Comparison of ENCODE assay signal across 17 cellular contexts in the genomic region with DNA sequence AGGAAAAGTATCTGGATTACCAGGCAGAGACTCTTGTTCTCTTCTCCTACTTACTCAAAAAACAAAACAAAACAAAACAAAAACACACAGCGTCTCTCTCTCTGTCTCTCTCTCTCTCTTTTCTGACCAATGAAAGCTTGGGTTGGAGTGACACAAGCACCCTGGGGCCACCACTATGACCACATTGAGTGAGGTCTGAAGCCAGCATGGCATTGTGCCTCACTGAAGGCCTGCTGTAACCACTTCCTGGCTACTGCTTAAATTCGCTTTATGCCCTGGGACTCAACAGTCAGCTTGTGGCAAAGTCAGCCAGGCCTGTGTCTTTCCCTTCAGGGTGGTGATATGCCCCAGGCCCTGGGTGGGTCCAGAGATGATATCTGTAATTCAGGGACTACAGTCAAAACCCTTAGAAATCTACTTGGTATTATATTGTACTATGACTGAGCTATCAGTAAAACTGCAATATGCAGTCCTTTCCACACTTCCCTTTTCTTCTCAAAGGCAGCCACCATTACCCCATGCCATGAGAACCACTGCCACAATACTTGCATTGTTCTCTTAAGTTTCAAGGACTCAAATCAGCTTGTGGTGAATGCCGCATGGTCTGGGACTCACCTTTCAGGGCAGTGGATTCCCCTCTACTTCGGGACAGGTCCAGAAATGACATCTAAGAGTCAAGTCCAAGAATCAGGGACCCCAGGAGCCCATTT.
A peak's percentile ranks its signal among the peaks of the same experiment; 100 is the strongest.
DNase-seq lines count a peak whose midpoint lies in the region; ATAC-seq and TF ChIP-seq lines count a peak whose summit lies in the region.
"Had no signal": no experiment of that assay in that cellular context is flagged by ENCODE, and none has a peak within 500 bp of the region (broad histone marks: within the 10 kb centered on the region; RNA-seq: fewer than 3 reads in every experiment).

No MANE protein-coding gene starts in this region.

- no peak overlapping the region for H3K27ac ChIP-seq in RWPE1
- H3K27ac ChIP-seq: GM23248 had no signal

- no peak overlapping the region for H3K4me3 ChIP-seq in NB4 (ENCODE audit: low read depth, low read length)
- H3K4me3 ChIP-seq: GM23248 had no signal

- peak; percentile 60 for ATAC-seq in HG03342 (IDR thresholded peaks at IDR 0.05; ENCODE audit: unreplicated experiment)
- ATAC-seq in GM19397 (IDR thresholded peaks at IDR 0.05; ENCODE audit: unreplicated experiment): no peak
- ATAC-seq in HG02642 (IDR thresholded peaks at IDR 0.05; ENCODE audit: poor library complexity, unreplicated experiment): no peak
- ATAC-seq: HCT116 had no signal

- H3K27ac Mint-ChIP-seq in nephron progenitor cell: peak overlapping the region; percentile 11
- H3K27ac Mint-ChIP-seq in activated T-cell treated with anti-CD3 and anti-CD28 coated beads, Interleukin-2, amount 50 U/mL, for 24 hours: no peak overlapping the region
- H3K27ac Mint-ChIP-seq: B cell; CD4-positive, alpha-beta T cell had no signal

- H3K4me1 Mint-ChIP-seq in nephron progenitor cell: no peaks in the 10 kb centered on the region
- H3K4me1 Mint-ChIP-seq in activated T-cell treated with anti-CD3 and anti-CD28 coated beads, Interleukin-2, amount 50 U/mL, for 24 hours (ENCODE audit: low read depth): no peaks in the 10 kb centered on the region
- H3K4me1 Mint-ChIP-seq: B cell, IgD-negative memory B cell had no signal

- no peaks in the 10 kb centered on the region for H3K9me3 Mint-ChIP-seq in nephron progenitor cell
- no peaks in the 10 kb centered on the region for H3K9me3 Mint-ChIP-seq in activated T-cell treated with anti-CD3 and anti-CD28 coated beads, Interleukin-2, amount 50 U/mL, for 24 hours
- H3K9me3 Mint-ChIP-seq: CD4-positive, alpha-beta T cell had no signal

- POLR2A ChIA-PET in RWPE1 (lab: Yijun Ruan, JAX; ENCODE audit: low non-redundant PET): no interaction called here

- CTCF ChIA-PET in RWPE1 (lab: Yijun Ruan, JAX): interaction anchor here (0.6 kb wide), 2 partner anchors 37 to 1098 kb away, joined by 5 read pairs; no protein-coding TSS in a partner anchor

- no peak for TF ChIP-seq POLR2A in NB4 (IDR thresholded peaks at IDR 0.05; ENCODE audit: extremely low read depth, insufficient read length)

- TF ChIP-seq CTCF in NB4 (IDR thresholded peaks at IDR 0.05; ENCODE audit: low read depth, low read length): no peak
- no peak for TF ChIP-seq CTCF in nephron progenitor cell (IDR thresholded peaks at IDR 0.05)
- TF ChIP-seq CTCF in RWPE1 (conservative IDR thresholded peaks at IDR 0.05; ENCODE audit: low read depth): no peak

- no peak overlapping the region for H3K4me3 Mint-ChIP-seq in nephron progenitor cell
- no peak overlapping the region for H3K4me3 Mint-ChIP-seq in activated T-cell treated with anti-CD3 and anti-CD28 coated beads, Interleukin-2, amount 50 U/mL, for 24 hours
- H3K4me3 Mint-ChIP-seq: B cell; CD4-positive, alpha-beta T cell; IgD-negative memory B cell had no signal

- H3K36me3 Mint-ChIP-seq in nephron progenitor cell (ENCODE audit: low read depth): no peaks in the 10 kb centered on the region
- no peaks in the 10 kb centered on the region for H3K36me3 Mint-ChIP-seq in activated T-cell treated with anti-CD3 and anti-CD28 coated beads, Interleukin-2, amount 50 U/mL, for 24 hours (ENCODE audit: low read depth)
- H3K36me3 Mint-ChIP-seq: IgD-negative memory B cell had no signal

- H3K27me3 Mint-ChIP-seq in nephron progenitor cell (ENCODE audit: low read depth, poor library complexity): peaks cover 3% of the 10 kb centered on the region
- no peaks in the 10 kb centered on the region for H3K27me3 Mint-ChIP-seq in activated T-cell treated with anti-CD3 and anti-CD28 coated beads, Interleukin-2, amount 50 U/mL, for 24 hours
- H3K27me3 Mint-ChIP-seq: B cell; CD4-positive, alpha-beta T cell; IgD-negative memory B cell had no signal

- DNase-seq in NB4 (ENCODE audit: low read depth) (peak; percentile 7), T1000 (lab: John Stamatoyannopoulos, UW) (peak; percentile 0), nephron progenitor cell (no peak), RWPE1 (ENCODE audit: low spot score) (no peak)
- no peak for DNase-seq in activated T-cell treated with anti-CD3 and anti-CD28 coated beads, Interleukin-2, amount 50 U/mL, for 24 hours
- DNase-seq: ACHN; C1 segment of cervical spinal cord; Calu3; CD4-positive, alpha-beta T cell; DMS 273 treated with DMSO at 0.1 percent for 48 hours; GM23248 had no signal

Comparison
In these comparisons a context has a peak if more than half of its experiments do, and no peak if none do; other contexts are left out.
1. DNase-seq: peak in NB4 (single experiment) and T1000 (single experiment); none in nephron progenitor cell (single experiment), activated T-cell treated with anti-CD3 and anti-CD28 coated beads, Interleukin-2, amount 50 U/mL, for 24 hours (single experiment) and RWPE1 (single experiment).